ENCODE assay signal across 23 cellular contexts in the genomic region with DNA sequence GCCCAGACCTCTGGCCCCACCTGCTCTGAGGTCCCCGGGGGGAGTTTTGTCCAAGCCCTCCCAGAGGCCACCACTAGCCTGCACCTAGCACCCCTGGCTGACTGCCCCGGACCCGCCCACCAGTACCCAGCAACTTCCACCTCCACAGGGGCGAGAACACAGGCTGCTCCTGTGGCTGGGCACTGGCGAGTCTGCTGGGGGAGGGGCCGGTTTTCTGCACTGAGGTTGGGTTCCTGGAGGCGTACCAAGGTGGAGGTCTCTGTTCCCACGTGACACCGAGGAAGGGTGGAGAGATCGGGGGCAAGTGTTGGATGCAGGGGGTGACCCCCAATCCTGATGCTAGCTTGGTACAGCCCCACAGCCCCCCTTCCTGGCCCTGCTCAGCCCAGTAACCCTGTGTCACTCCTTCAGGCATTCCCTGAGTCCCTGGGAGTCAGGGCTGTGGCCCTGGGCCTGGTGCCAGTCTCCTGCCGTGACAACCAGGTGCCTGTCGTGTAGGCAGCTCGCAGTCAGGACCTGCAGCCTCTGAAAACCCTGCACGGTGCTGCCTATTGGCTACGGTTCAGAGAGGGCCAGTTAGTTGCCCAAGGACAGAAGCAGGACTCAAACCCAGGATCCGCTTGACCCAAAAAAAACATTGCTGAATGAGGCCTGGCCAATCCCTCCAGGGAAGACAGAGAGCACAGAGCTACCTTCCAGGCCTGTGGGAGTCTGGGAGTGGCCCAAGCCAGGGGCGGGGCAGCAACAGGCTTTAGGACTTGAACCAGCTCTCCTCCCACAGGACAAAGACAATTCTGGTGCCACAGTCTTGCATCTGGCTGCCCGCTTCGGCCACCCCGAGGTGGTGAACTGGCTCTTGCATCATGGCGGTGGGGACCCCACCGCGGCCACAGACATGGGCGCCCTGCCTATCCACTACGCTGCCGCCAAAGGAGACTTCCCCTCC. TPM values are rescaled to one million over a fixed set of nuclear protein-coding genes. Genes with fewer than 3 reads are reported as not detected.
A peak's percentile ranks its signal among the peaks of the same experiment; 100 is the strongest.
DNase-seq lines count a peak whose midpoint lies in the region; ATAC-seq, FAIRE-seq and TF ChIP-seq lines count a peak whose summit lies in the region.
"Had no signal": no experiment of that assay in that cellular context is flagged by ENCODE, and none has a peak within 500 bp of the region (broad histone marks: within the 10 kb centered on the region; RNA-seq: fewer than 3 reads in every experiment).

No MANE protein-coding gene starts in this region.

- H3K36me3 ChIP-seq in pancreas (no peaks in the 10 kb centered on the region), tibial nerve (no peaks in the 10 kb centered on the region)
- H3K36me3 ChIP-seq: heart left ventricle, sigmoid colon, suprapubic skin had no signal

- no peak for TF ChIP-seq CTCF in pancreas (IDR thresholded peaks at IDR 0.05)
- TF ChIP-seq CTCF in tibial nerve (IDR thresholded peaks at IDR 0.05), result no peak

- TF ChIP-seq EP300 in tibial nerve (IDR thresholded peaks at IDR 0.05), result no peak

- H3K27me3 ChIP-seq in pancreas, result peaks cover 0 to 17% (median 8%) of the 10 kb centered on the region in 4 donors
- peaks cover 0 to 85% of the 10 kb centered on the region in 2 donors for H3K27me3 ChIP-seq in tibial nerve

- WGBS in pancreas, 2 donors, result 52 to 60% methylated on average over 26 of the region's 26 CpGs
- WGBS in tibial nerve, 2 donors, result 75 to 80% methylated on average over 22 to 23 of the region's 26 CpGs

- no peak for FAIRE-seq in pancreas (lab: Jason Lieb, UNC)
- FAIRE-seq in frontal cortex (lab: Jason Lieb, UNC), result no peak
- FAIRE-seq: islet of Langerhans had no signal

- peak; percentile 27 to 62 (median 50) for ATAC-seq in pancreas
- ATAC-seq: heart left ventricle, WTC11 had no signal

- intact Hi-C loops in pancreas (cut with DNase I), result no loop called here

- H3K9me3 ChIP-seq in pancreas (no peaks in the 10 kb centered on the region), tibial nerve (no peaks in the 10 kb centered on the region)
- H3K9me3 ChIP-seq: heart left ventricle, sigmoid colon, suprapubic skin had no signal

- H3K4me3 ChIP-seq in pancreas (no peak overlapping the region), tibial nerve (no peak overlapping the region)
- H3K4me3 ChIP-seq: heart left ventricle, sigmoid colon, suprapubic skin had no signal

- H3K4me1 ChIP-seq in pancreas (peaks cover 0 to 7% (median 7%) of the 10 kb centered on the region in 3 donors), tibial nerve (peaks cover 0 to 27% (median 8%) of the 10 kb centered on the region in 4 donors)

- no peak overlapping the region for H3K27ac ChIP-seq in pancreas
- H3K27ac ChIP-seq in tibial nerve, result no peak overlapping the region
- H3K27ac ChIP-seq: heart left ventricle, sigmoid colon, suprapubic skin had no signal

- no peak for TF ChIP-seq POLR2A in tibial nerve (IDR thresholded peaks at IDR 0.05)

- DNase-seq in DMS 273 (lab: John Stamatoyannopoulos, UW; ENCODE audit: unreplicated experiment) (peak; percentile 52), DMS 273 treated with DMSO at 0.1 percent for 48 hours (lab: John Stamatoyannopoulos, UW) (no peak), M059J (ENCODE audit: low read depth) (peak; percentile 29), cerebellar cortex (ENCODE audit: low spot score) (peak; percentile 48), pancreas (peak in 4 of 6 donors; percentile 50 to 82 (median 64)), frontal cortex (ENCODE audit: low spot score in 2 of 2) (no peak), iPS-NIHi11 (ENCODE audit: low spot score) (no peak), tibial nerve (ENCODE audit: low spot score in 2 of 2) (no peak)
- DNase-seq: 8988T, activated gamma-delta T cell treated with Interleukin-2 at 50 U/mL for 16 hours, anterior cingulate cortex, cortex of kidney, heart left ventricle, Karpas-422, NCI-H1436, NCI-H526 treated with DMSO at 0.1 percent for 48 hours, sigmoid colon, T-helper 1 cell had no signal

RNA-seq across cellular contexts. Expression of a gene that starts 3.1 kb away (rescaled TPM):
- 0.02 TPM in 1 of 2 replicates, not detected in the other for total RNA-seq in M059J (2014; rRNA removed; shearing (Covaris generic))
- total RNA-seq in pancreas (1 to 10 TPM in 1 of 6 donors, under 1 TPM in 5; 0.31 to 2.5 (median 0.68) TPM), frontal cortex (not detected), tibial nerve (1 to 10 TPM in 3 of 4 donors, under 1 TPM in 1; 0.60 to 6.1 (median 1.7) TPM)
- polyA plus RNA-seq in pancreas, result under 1 TPM; 0.28 to 0.99 TPM
- total RNA-seq: RPMI7951 had no signal
- polyA plus RNA-seq: CD14-positive monocyte had no signal

RNA-seq across cellular contexts. Expression of a gene that starts 8.0 kb away (rescaled TPM):
- 0.47 and 1.0 TPM in 2 replicates for total RNA-seq in M059J (2014; rRNA removed; shearing (Covaris generic))
- total RNA-seq in pancreas (under 1 TPM in 3 of 6 donors, not detected in 3; 0.03 to 0.31 (median 0.09) TPM), frontal cortex (not detected), tibial nerve (not detected)
- not detected for polyA plus RNA-seq in pancreas
- total RNA-seq: sigmoid colon had no signal
- polyA plus RNA-seq: CD14-positive monocyte had no signal

RNA-seq across cellular contexts. Expression of a gene that starts 34.2 kb away (rescaled TPM):
- 102 and 113 TPM in 2 replicates for total RNA-seq in M059J (2014; rRNA removed; shearing (Covaris generic))
- total RNA-seq in pancreas (1 to 10 TPM; 3.1 to 7.6 (median 5.2) TPM), frontal cortex (40.8 TPM), tibial nerve (10 to 100 TPM; 18.6 to 29.4 (median 23.2) TPM)
- polyA plus RNA-seq in pancreas, result 1 to 10 TPM; 3.8 to 7.0 TPM

RNA-seq across cellular contexts. Expression of a gene that starts 38.3 kb away (rescaled TPM):
- 8.7 and 9.1 TPM in 2 replicates for total RNA-seq in M059J (2014; rRNA removed; shearing (Covaris generic))
- total RNA-seq in pancreas, result 1 to 10 TPM in 5 of 6 donors, under 1 TPM in 1; 0.98 to 2.9 (median 2.4) TPM
- 10 to 100 TPM; 13.4 to 26.7 TPM for polyA plus RNA-seq in pancreas
- total RNA-seq in frontal cortex, result 9.0 TPM
- total RNA-seq in tibial nerve, result 10 to 100 TPM; 32.3 to 79.8 (median 53.4) TPM

Comparison
In these comparisons a context has a peak if more than half of its experiments do, and no peak if none do; other contexts are left out.
1. DNase-seq: peak in DMS 273 (single experiment), M059J (single experiment), cerebellar cortex (single experiment) and pancreas (4 of 6); none in DMS 273 treated with DMSO at 0.1 percent for 48 hours (single experiment), frontal cortex (0 of 2), iPS-NIHi11 (single experiment) and tibial nerve (0 of 2).